In the genomic region with DNA sequence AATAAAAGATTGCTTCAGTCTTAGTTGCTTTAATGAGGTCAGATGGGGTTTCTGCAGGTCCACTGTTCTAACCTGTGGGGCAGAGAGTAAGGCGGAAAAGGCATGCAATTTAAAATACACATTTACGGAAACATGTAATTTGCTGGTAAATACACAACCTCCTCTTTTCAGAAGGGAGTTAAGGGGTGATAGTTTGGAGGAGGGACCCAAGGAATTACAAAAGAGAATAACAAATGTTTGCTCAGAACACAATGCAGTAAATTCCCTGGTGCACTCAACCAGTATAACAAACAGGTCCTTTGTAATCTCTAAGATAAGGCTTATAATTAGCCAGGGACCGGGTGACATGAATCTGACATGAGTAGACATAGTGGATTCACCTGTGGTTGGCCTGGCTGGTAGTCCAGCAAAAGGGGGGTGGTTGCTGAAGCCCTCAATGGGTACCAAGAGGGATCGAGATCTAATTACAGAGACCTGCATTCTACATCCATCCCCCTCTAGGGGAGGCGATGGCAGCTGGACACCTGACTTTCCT, we compare ENCODE assay signal across 25 cellular contexts.
DNase-seq lines count a peak whose midpoint lies in the region; ATAC-seq, FAIRE-seq and TF ChIP-seq lines count a peak whose summit lies in the region.
"Had no signal": no experiment of that assay in that cellular context is flagged by ENCODE, and none has a peak within 500 bp of the region (broad histone marks: within the 10 kb centered on the region; RNA-seq: fewer than 3 reads in every experiment).

No MANE protein-coding gene starts in this region.

- no peak overlapping the region for H3K4me2 ChIP-seq in PC-3 (ENCODE audit: low read length)

- H3K9me3 ChIP-seq in PC-3 (ENCODE audit: low read length) (no peaks in the 10 kb centered on the region), T-helper 17 cell (ENCODE audit: control insufficient read depth, low read length, poor library complexity, severe bottlenecking) (no peaks in the 10 kb centered on the region)
- H3K9me3 ChIP-seq: neutrophil had no signal

- no peaks in the 10 kb centered on the region for H3K79me2 ChIP-seq in PC-3 (ENCODE audit: low read length)

- H2AFZ ChIP-seq in PC-3 (ENCODE audit: low read length): no peak overlapping the region

- no peaks in the 10 kb centered on the region for H4K20me1 ChIP-seq in PC-3 (ENCODE audit: low read length)

- peaks cover 24% of the 10 kb centered on the region for H3K4me1 Mint-ChIP-seq in nephron
- H3K4me1 Mint-ChIP-seq in T-helper 17 cell: peaks cover 4% of the 10 kb centered on the region

- no peaks in the 10 kb centered on the region for H3F3A ChIP-seq in PC-3 (ENCODE audit: low read length, unreplicated experiment)

- H3K27me3 ChIP-seq in PC-3 (ENCODE audit: low read length): peaks cover 88% of the 10 kb centered on the region

- H3K9ac ChIP-seq in PC-3 (ENCODE audit: low read length): no peak overlapping the region

- H3K36me3 ChIP-seq in PC-3 (ENCODE audit: low read depth, low read length): no peaks in the 10 kb centered on the region
- H3K36me3 ChIP-seq: brain microvascular endothelial cell, neutrophil had no signal

- POLR2A ChIA-PET in PC-3 (lab: Charles Lee; ENCODE audit: unreplicated experiment): no interaction called here

- DNase-seq in D721Med (ENCODE audit: insufficient read length, low spot score) (no peak), NCI-H1417 (lab: John Stamatoyannopoulos, UW) (peak in 2 of 3 experiments; percentile 64 to 92), NCI-H748 treated with DMSO at 0.1 percent for 48 hours (lab: John Stamatoyannopoulos, UW) (peak; percentile 100), HTR-8/SVneo (ENCODE audit: insufficient read length, low spot score) (no peak), PC-3 (no peak), T-helper 17 cell (no peak)
- DNase-seq: activated CD4-positive, alpha-beta memory T cell treated with anti-CD3 and anti-CD28 coated beads for 36 hours; activated CD4-positive, CD25-positive, alpha-beta regulatory T cell; activated effector memory CD4-positive, alpha-beta T cell treated with Interleukin-2 at 50 U/mL for 16 hours; activated naive CD8-positive, alpha-beta T cell treated with anti-CD3 and anti-CD28 coated beads, Interleukin-2, amount 50 U/mL, for 24 hours; brain microvascular endothelial cell; CD4-positive, CD25-positive, alpha-beta regulatory T cell; DMS79; effector CD8-positive, alpha-beta T cell; foreskin melanocyte; hippocampal formation; Karpas-422; NCI-H345; stimulated activated CD4-positive, alpha-beta T cell treated with anti-CD3 and anti-CD28 coated beads, Interleukin-2, amount 100 ng/mL, for 24 hours; T-helper 9 cell had no signal

- no peaks in the 10 kb centered on the region for H3K9me3 Mint-ChIP-seq in nephron
- H3K9me3 Mint-ChIP-seq: activated CD4-positive, alpha-beta memory T cell treated with anti-CD3 and anti-CD28 coated beads for 36 hours; activated naive CD8-positive, alpha-beta T cell treated with anti-CD3 and anti-CD28 coated beads, Interleukin-2, amount 50 U/mL, for 24 hours; CD4-positive, CD25-positive, alpha-beta regulatory T cell; stimulated activated effector memory CD8-positive, alpha-beta T cell treated with anti-CD3 and anti-CD28 coated beads, Interleukin-12 subunit alpha, Interleukin-12 subunit beta, amount 100 ng/mL, for 72 hours had no signal

- peak overlapping the region in 1 of 3 experiments; percentile 53 for H3K27ac Mint-ChIP-seq in nephron
- H3K27ac Mint-ChIP-seq in T-helper 17 cell: no peak overlapping the region
- H3K27ac Mint-ChIP-seq: activated CD4-positive, alpha-beta memory T cell treated with anti-CD3 and anti-CD28 coated beads for 36 hours; activated naive CD8-positive, alpha-beta T cell treated with anti-CD3 and anti-CD28 coated beads, Interleukin-2, amount 50 U/mL, for 24 hours; CD4-positive, CD25-positive, alpha-beta regulatory T cell; stimulated activated effector memory CD8-positive, alpha-beta T cell treated with anti-CD3 and anti-CD28 coated beads, Interleukin-12 subunit alpha, Interleukin-12 subunit beta, amount 100 ng/mL, for 72 hours had no signal

- H3K27ac ChIP-seq in PC-3 (ENCODE audit: low read length): no peak overlapping the region
- H3K27ac ChIP-seq: brain microvascular endothelial cell, neutrophil, SK-N-MC, skin epidermis had no signal

- intact Hi-C loops in PC-3 (cut with micrococcal nuclease): no loop called here

- BruUV-seq in PC-3 (replicated peaks; lab: Mats Ljungman, UMichigan): no TSS peak

- no peak for ATAC-seq in PC-3
- ATAC-seq in T-helper 17 cell: no peak
- ATAC-seq: activated naive CD8-positive, alpha-beta T cell treated with anti-CD3 and anti-CD28 coated beads, Interleukin-2, amount 50 U/mL, for 24 hours; stimulated activated effector memory CD8-positive, alpha-beta T cell treated with anti-CD3 and anti-CD28 coated beads, Interleukin-12 subunit alpha, Interleukin-12 subunit beta, amount 100 ng/mL, for 72 hours had no signal

- H3K9me2 ChIP-seq in PC-3 (replicated peaks; ENCODE audit: low read length): no peaks in the 10 kb centered on the region

- H3K36me3 Mint-ChIP-seq in nephron (ENCODE audit: low read depth) (no peaks in the 10 kb centered on the region), T-helper 17 cell (ENCODE audit: low read depth) (no peaks in the 10 kb centered on the region)
- H3K36me3 Mint-ChIP-seq: activated CD4-positive, alpha-beta memory T cell treated with anti-CD3 and anti-CD28 coated beads for 36 hours; CD4-positive, CD25-positive, alpha-beta regulatory T cell; stimulated activated effector memory CD8-positive, alpha-beta T cell treated with anti-CD3 and anti-CD28 coated beads, Interleukin-12 subunit alpha, Interleukin-12 subunit beta, amount 100 ng/mL, for 72 hours had no signal

- peak overlapping the region; percentile 89 to 90 (median 90) for H3K4me3 Mint-ChIP-seq in nephron
- no peak overlapping the region for H3K4me3 Mint-ChIP-seq in T-helper 17 cell
- H3K4me3 Mint-ChIP-seq: activated CD4-positive, alpha-beta memory T cell treated with anti-CD3 and anti-CD28 coated beads for 36 hours; activated naive CD8-positive, alpha-beta T cell treated with anti-CD3 and anti-CD28 coated beads, Interleukin-2, amount 50 U/mL, for 24 hours; CD4-positive, CD25-positive, alpha-beta regulatory T cell; stimulated activated effector memory CD8-positive, alpha-beta T cell treated with anti-CD3 and anti-CD28 coated beads, Interleukin-12 subunit alpha, Interleukin-12 subunit beta, amount 100 ng/mL, for 72 hours had no signal

- CTCF ChIA-PET in PC-3 (lab: Charles Lee): no interaction called here

- no peak for TF ChIP-seq CTCF in D721Med (IDR thresholded peaks at IDR 0.05; ENCODE audit: insufficient read depth, missing control alignments)
- TF ChIP-seq CTCF in nephron (IDR thresholded peaks at IDR 0.05; ENCODE audit: unreplicated experiment in 3 of 3): no peak
- no peak for TF ChIP-seq CTCF in PC-3 (conservative IDR thresholded peaks at IDR 0.05; ENCODE audit: low read depth, low read length)

- H3K27me3 Mint-ChIP-seq in nephron (ENCODE audit: low read depth): peaks cover 84% of the 10 kb centered on the region
- H3K27me3 Mint-ChIP-seq in T-helper 17 cell: peaks cover 88% of the 10 kb centered on the region

- peaks cover 1% of the 10 kb centered on the region; the same call in 1 of the 2 replicates for H3K4me1 ChIP-seq in PC-3 (ENCODE audit: insufficient read depth, low read length)

- H3K4me3 ChIP-seq in PC-3 (ENCODE audit: low read length): no peak overlapping the region
- H3K4me3 ChIP-seq: SK-N-MC, skin epidermis had no signal

- FAIRE-seq in D721Med (lab: Jason Lieb, UNC) (peak; percentile 64), HTR-8/SVneo (lab: Jason Lieb, UNC) (no peak)

Comparison
In these comparisons a context has a peak if more than half of its experiments do, and no peak if none do; other contexts are left out.
1. DNase-seq: peak in NCI-H1417 (2 of 3) and NCI-H748 treated with DMSO at 0.1 percent for 48 hours (single experiment); none in D721Med (single experiment), HTR-8/SVneo (single experiment), PC-3 (single experiment) and T-helper 17 cell (0 of 3).